In genomic region chr17:78337244-78338109, GRCh38 we compare ENCODE assay signal across 1 cellular context.
TF ChIP-seq lines count a peak whose summit lies in the region.

No MANE protein-coding gene starts in this region.

TF ChIP-seq in GM12878, 131 proteins besides CTCF, POLR2A, EP300 and RAD21 (continued from another document and continues in another):
- TF ChIP-seq ZBTB4 (CRISPR knock-in tag; IDR thresholded peaks at IDR 0.05): no peak
- TF ChIP-seq TCF3 (IDR thresholded peaks at IDR 0.05; ENCODE audit: borderline replicate concordance, insufficient read depth, low read depth, low read length): no peak
- TF ChIP-seq MTA2 (IDR thresholded peaks at IDR 0.05; ENCODE audit: low read depth): peak; percentile 89
- peak; percentile 73; the same call in 1 of the 2 replicates for TF ChIP-seq ATF7 (IDR thresholded peaks at IDR 0.05; ENCODE audit: low read depth)
- TF ChIP-seq HDGF (IDR thresholded peaks at IDR 0.05): no peak
- TF ChIP-seq CEBPB (IDR thresholded peaks at IDR 0.05; ENCODE audit: borderline replicate concordance in 1 of 2, low read depth in 2 of 2, low read length in 2 of 2): no peak
- TF ChIP-seq ZNF384 (IDR thresholded peaks at IDR 0.05; ENCODE audit: borderline replicate concordance, low read depth, low read length): no peak
- TF ChIP-seq LARP7 (IDR thresholded peaks at IDR 0.05): 0 out of 2 replicates have a peak, but pooled peaks have one; percentile 7
- no peak; the same call in 1 of the 2 replicates for TF ChIP-seq ZNF687 (IDR thresholded peaks at IDR 0.05)
- TF ChIP-seq ATF3 (IDR thresholded peaks at IDR 0.05; ENCODE audit: borderline replicate concordance, extremely low read depth, low read depth, low read length): no peak
- TF ChIP-seq SMARCA5 (IDR thresholded peaks at IDR 0.05): peak; percentile 91
- peak; percentile 86 for TF ChIP-seq SKIL (IDR thresholded peaks at IDR 0.05; ENCODE audit: low read depth, poor library complexity, severe bottlenecking)
- TF ChIP-seq NKRF (conservative IDR thresholded peaks at IDR 0.05): peak; percentile 63
- no peak for TF ChIP-seq SIX5 (IDR thresholded peaks at IDR 0.05; ENCODE audit: low read depth, low read length, severe bottlenecking)
- peak; percentile 100 for TF ChIP-seq IKZF2 (IDR thresholded peaks at IDR 0.05)
- no peak for TF ChIP-seq SUZ12 (IDR thresholded peaks at IDR 0.05; ENCODE audit: unreplicated experiment)
- 0 out of 2 replicates have a peak, but pooled peaks have one; percentile 14 for TF ChIP-seq TBL1XR1 (IDR thresholded peaks at IDR 0.05; ENCODE audit: low read depth, low read length)
- peak; percentile 99 for TF ChIP-seq EED (IDR thresholded peaks at IDR 0.05; ENCODE audit: low read depth)
- peak; percentile 99 for TF ChIP-seq POU2F2 (IDR thresholded peaks at IDR 0.05; ENCODE audit: borderline replicate concordance, low read depth, low read length)
- TF ChIP-seq ZSCAN29 (IDR thresholded peaks at IDR 0.05): no peak
- TF ChIP-seq DPF2 (IDR thresholded peaks at IDR 0.05): peak; percentile 97
- TF ChIP-seq JUNB (IDR thresholded peaks at IDR 0.05): peak; percentile 40; the same call in 1 of the 2 replicates
- TF ChIP-seq ZBTB33 (IDR thresholded peaks at IDR 0.05): no peak
- no peak for TF ChIP-seq ZBTB40 (IDR thresholded peaks at IDR 0.05; ENCODE audit: borderline replicate concordance)
- no peak for TF ChIP-seq MEF2A (IDR thresholded peaks at IDR 0.05; ENCODE audit: insufficient read depth, low read depth, low read length)
- no peak for TF ChIP-seq STAT1 (conservative IDR thresholded peaks at IDR 0.05)
- TF ChIP-seq RB1 (IDR thresholded peaks at IDR 0.05; ENCODE audit: borderline replicate concordance): no peak
- peak; percentile 52; the same call in 1 of the 2 replicates for TF ChIP-seq PAX5 (IDR thresholded peaks at IDR 0.05; ENCODE audit: borderline replicate concordance, low read depth, low read length)
- 0 out of 2 replicates have a peak, but pooled peaks have one; percentile 45 for TF ChIP-seq PML (IDR thresholded peaks at IDR 0.05; ENCODE audit: low read length)
- no peak for TF ChIP-seq SIN3A (IDR thresholded peaks at IDR 0.05; ENCODE audit: low read depth, low read length)
- peak; percentile 49; the same call in 1 of the 2 replicates for TF ChIP-seq CHD2 (IDR thresholded peaks at IDR 0.05; ENCODE audit: borderline replicate concordance, low read depth, low read length)
- TF ChIP-seq SREBF2 (IDR thresholded peaks at IDR 0.05; ENCODE audit: low read length): no peak
- peak; percentile 59; the same call in 1 of the 2 replicates for TF ChIP-seq BACH1 (IDR thresholded peaks at IDR 0.05; ENCODE audit: borderline replicate concordance)
- no peak for TF ChIP-seq PBX3 (IDR thresholded peaks at IDR 0.05; ENCODE audit: insufficient replicate concordance, low read depth, low read length)
- peak; percentile 73 for TF ChIP-seq BCL11A (IDR thresholded peaks at IDR 0.05; ENCODE audit: low read depth, low read length)
- TF ChIP-seq POLR2AphosphoS2 (IDR thresholded peaks at IDR 0.05; ENCODE audit: low read depth, low read length): no peak
- TF ChIP-seq ATF2 (IDR thresholded peaks at IDR 0.05; ENCODE audit: low read length): no peak; the same call in 1 of the 2 replicates
- no peak for TF ChIP-seq MYB (IDR thresholded peaks at IDR 0.05; ENCODE audit: borderline replicate concordance, low read depth, low read length)
- TF ChIP-seq CHD1 (IDR thresholded peaks at IDR 0.05; ENCODE audit: low read depth, low read length): no peak
- peak; percentile 100 for TF ChIP-seq IKZF1 (conservative IDR thresholded peaks at IDR 0.05)
